Comparison of ENCODE assay signal across 24 cellular contexts in the genomic region with DNA sequence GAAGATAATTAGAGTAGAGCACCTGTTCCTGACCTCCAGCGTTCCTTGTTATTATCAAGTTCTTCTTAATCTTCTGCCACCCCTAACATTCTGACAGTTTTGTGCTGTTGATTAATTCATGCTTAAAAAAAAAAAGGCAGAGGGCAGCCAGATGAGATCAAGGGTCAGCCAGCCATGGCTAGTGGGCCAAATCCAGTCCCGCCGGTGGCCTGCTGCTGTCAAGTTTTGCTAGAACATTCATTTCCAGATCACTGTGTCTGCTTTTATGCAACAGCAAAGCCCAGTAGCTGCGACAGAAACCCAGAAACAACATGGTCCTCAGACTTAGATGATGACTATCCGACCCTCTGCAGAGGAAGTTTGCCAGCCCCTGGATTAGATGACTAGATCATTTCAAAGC.
DNase-seq lines count a peak whose midpoint lies in the region; FAIRE-seq and TF ChIP-seq lines count a peak whose summit lies in the region.
"Had no signal": no experiment of that assay in that cellular context is flagged by ENCODE, and none has a peak within 500 bp of the region (broad histone marks: within the 10 kb centered on the region; RNA-seq: fewer than 3 reads in every experiment).

No MANE protein-coding gene starts in this region.

- H3K4me3 ChIP-seq in endodermal cell (ENCODE audit: low read length), result no peak overlapping the region
- no peak overlapping the region for H3K4me3 ChIP-seq in subcutaneous abdominal adipose tissue (ENCODE audit: low read depth in 1 of 5, low read length in 5 of 5)
- no peak overlapping the region for H3K4me3 ChIP-seq in osteoblast (ENCODE audit: insufficient read depth, low read length)
- H3K4me3 ChIP-seq: GM12878, GM23248, HAP-1 had no signal

- no peaks in the 10 kb centered on the region for H4K20me1 ChIP-seq in osteoblast (ENCODE audit: insufficient read depth, low read length)

- H3K4me1 Mint-ChIP-seq in activated T-cell treated with anti-CD3 and anti-CD28 coated beads, Interleukin-2, amount 50 U/mL, for 24 hours (ENCODE audit: low read depth), result peaks cover 13% of the 10 kb centered on the region
- peaks cover 4% of the 10 kb centered on the region for H3K4me1 Mint-ChIP-seq in endodermal cell

- no peaks in the 10 kb centered on the region for H3K4me1 ChIP-seq in endodermal cell (ENCODE audit: control insufficient read depth, insufficient read depth, low read length)
- peaks cover 6 to 85% (median 76%) of the 10 kb centered on the region in 5 donors for H3K4me1 ChIP-seq in subcutaneous abdominal adipose tissue (ENCODE audit: control insufficient read depth in 5 of 5, insufficient read depth in 5 of 5, low read length in 5 of 5)
- H3K4me1 ChIP-seq in osteoblast (ENCODE audit: insufficient read depth, low read length), result peaks cover 2% of the 10 kb centered on the region
- H3K4me1 ChIP-seq: Caco-2, HAP-1 had no signal

- H3K27me3 ChIP-seq in endodermal cell (ENCODE audit: control insufficient read depth, insufficient read depth, low read length, poor library complexity, severe bottlenecking) (no peaks in the 10 kb centered on the region), subcutaneous abdominal adipose tissue (ENCODE audit: control insufficient read depth in 5 of 5, insufficient read depth in 4 of 5, low read length in 5 of 5) (no peaks in the 10 kb centered on the region), osteoblast (ENCODE audit: insufficient read depth, low read length) (no peaks in the 10 kb centered on the region)

- H3K27me3 Mint-ChIP-seq in activated T-cell treated with anti-CD3 and anti-CD28 coated beads, Interleukin-2, amount 50 U/mL, for 24 hours, result no peaks in the 10 kb centered on the region
- H3K27me3 Mint-ChIP-seq in endodermal cell (ENCODE audit: insufficient read depth), result no peaks in the 10 kb centered on the region
- H3K27me3 Mint-ChIP-seq: B cell; CD4-positive, CD25-positive, alpha-beta regulatory T cell had no signal

- no peak for FAIRE-seq in urothelium cell line (lab: Jason Lieb, UNC)
- FAIRE-seq: GM12878, GM19239 had no signal

- H3K27ac ChIP-seq in endodermal cell (ENCODE audit: low read depth, low read length) (peak overlapping the region; percentile 96), subcutaneous abdominal adipose tissue (ENCODE audit: low read depth, low read length) (peak overlapping the region; percentile 56), osteoblast (ENCODE audit: low read depth, low read length) (no peak overlapping the region)
- H3K27ac ChIP-seq: GM23248 had no signal

- H3K9me3 Mint-ChIP-seq in activated T-cell treated with anti-CD3 and anti-CD28 coated beads, Interleukin-2, amount 50 U/mL, for 24 hours, result no peaks in the 10 kb centered on the region
- no peaks in the 10 kb centered on the region for H3K9me3 Mint-ChIP-seq in endodermal cell
- H3K9me3 Mint-ChIP-seq: CD4-positive, CD25-positive, alpha-beta regulatory T cell had no signal

- no peak overlapping the region for H2AFZ ChIP-seq in osteoblast (ENCODE audit: low read length)
- H2AFZ ChIP-seq: GM23248 had no signal

- H3K36me3 ChIP-seq in endodermal cell (ENCODE audit: control insufficient read depth, insufficient read depth, low read length) (no peaks in the 10 kb centered on the region), subcutaneous abdominal adipose tissue (ENCODE audit: control insufficient read depth in 5 of 5, insufficient read depth in 5 of 5, low read length in 5 of 5) (peaks cover 0 to 24% (median 10%) of the 10 kb centered on the region in 5 donors), osteoblast (ENCODE audit: insufficient read depth, low read length) (no peaks in the 10 kb centered on the region)
- H3K36me3 ChIP-seq: HAP-1 had no signal

- WGBS in endodermal cell (ENCODE audit: insufficient coverage in 1 of 2, insufficient read length in 1 of 2), 2 experiments, result 83 to 92% methylated on average over 3 to 5 of the region's 5 CpGs

- no peak for DNase-seq in activated T-cell treated with anti-CD3 and anti-CD28 coated beads, Interleukin-2, amount 50 U/mL, for 24 hours
- DNase-seq in activated T-cell treated with anti-CD3 and anti-CD28 coated beads, Interleukin-2, amount 50 U/mL, for 1 hour, result no peak
- DNase-seq in G401 (ENCODE audit: low spot score) (peak; percentile 20), endodermal cell (peak; percentile 13), osteoblast (ENCODE audit: insufficient read length, low spot score, missing footprints) (no peak), T1000 (lab: John Stamatoyannopoulos, UW) (no peak), urothelium cell line (ENCODE audit: low spot score) (no peak)
- DNase-seq: 8988T; Caco-2; CD4-positive, CD25-positive, alpha-beta regulatory T cell; GM23248; MM.1S; NCI-H1092; NCI-H1436 treated with DMSO at 0.1 percent for 48 hours; NCI-H2029; NCI-H345; NCI-H526; PC-3; RPMI8226 had no signal

- no peak for TF ChIP-seq CTCF in endodermal cell (conservative IDR thresholded peaks at IDR 0.05)
- no peak for TF ChIP-seq CTCF in osteoblast (IDR thresholded peaks at IDR 0.05; ENCODE audit: extremely low read depth, low read depth, low read length)

- no peaks in the 10 kb centered on the region for H3K9me3 ChIP-seq in endodermal cell (ENCODE audit: control insufficient read depth, low read length)
- no peaks in the 10 kb centered on the region for H3K9me3 ChIP-seq in subcutaneous abdominal adipose tissue (ENCODE audit: control insufficient read depth in 5 of 5, low read length in 5 of 5)
- H3K9me3 ChIP-seq in osteoblast (ENCODE audit: low read depth, low read length), result no peaks in the 10 kb centered on the region
- H3K9me3 ChIP-seq: Caco-2, HAP-1 had no signal

- no peaks in the 10 kb centered on the region for H3K79me2 ChIP-seq in osteoblast (ENCODE audit: insufficient read depth, low read length)

- H3K36me3 Mint-ChIP-seq in activated T-cell treated with anti-CD3 and anti-CD28 coated beads, Interleukin-2, amount 50 U/mL, for 24 hours (ENCODE audit: low read depth), result peaks cover 92% of the 10 kb centered on the region
- H3K36me3 Mint-ChIP-seq in endodermal cell (ENCODE audit: low read depth), result peaks cover 3% of the 10 kb centered on the region

- no peak overlapping the region for H3K4me2 ChIP-seq in osteoblast (ENCODE audit: insufficient read depth, low read length)

- H3K4me3 Mint-ChIP-seq in activated T-cell treated with anti-CD3 and anti-CD28 coated beads, Interleukin-2, amount 50 U/mL, for 24 hours, result no peak overlapping the region
- H3K4me3 Mint-ChIP-seq in endodermal cell, result no peak overlapping the region
- H3K4me3 Mint-ChIP-seq: B cell; CD4-positive, CD25-positive, alpha-beta regulatory T cell had no signal

- H3K27ac Mint-ChIP-seq in activated T-cell treated with anti-CD3 and anti-CD28 coated beads, Interleukin-2, amount 50 U/mL, for 24 hours, result peak overlapping the region; percentile 22
- H3K27ac Mint-ChIP-seq in endodermal cell, result no peak overlapping the region
- H3K27ac Mint-ChIP-seq: B cell had no signal

- H3K9ac ChIP-seq in endodermal cell (ENCODE audit: extremely low read depth, low read length, poor library complexity, severe bottlenecking) (no peak overlapping the region), subcutaneous abdominal adipose tissue (ENCODE audit: low read length in 5 of 5) (no peak overlapping the region)
- H3K9ac ChIP-seq: GM23248 had no signal

- in situ Hi-C loops in G401 (cut with HindIII; ENCODE audit: low sequenced_read_pairs), result no loop called here

Comparison
In these comparisons a context has a peak if more than half of its experiments do, and no peak if none do; other contexts are left out.
1. DNase-seq: peak in G401 (single experiment) and endodermal cell (single experiment); none in activated T-cell treated with anti-CD3 and anti-CD28 coated beads, Interleukin-2, amount 50 U/mL, for 24 hours (single experiment), activated T-cell treated with anti-CD3 and anti-CD28 coated beads, Interleukin-2, amount 50 U/mL, for 1 hour (single experiment), osteoblast (single experiment), T1000 (single experiment) and urothelium cell line (single experiment).